In genomic region chr18:10406172-10406663, GRCh38 we compare ENCODE assay signal across 15 cellular contexts. TPM values are rescaled to one million over a fixed set of nuclear protein-coding genes. Genes with fewer than 3 reads are reported as not detected.
DNase-seq lines count a peak whose midpoint lies in the region; ATAC-seq and TF ChIP-seq lines count a peak whose summit lies in the region.
"Had no signal": no experiment of that assay in that cellular context is flagged by ENCODE, and none has a peak within 500 bp of the region (broad histone marks: within the 10 kb centered on the region; RNA-seq: fewer than 3 reads in every experiment).

No MANE protein-coding gene starts in this region.

- TF ChIP-seq EP300 in esophagus muscularis mucosa (IDR thresholded peaks at IDR 0.05) = no peak
- TF ChIP-seq EP300 in stomach (IDR thresholded peaks at IDR 0.05) = peak; percentile 13

- no peaks in the 10 kb centered on the region for H3K36me3 ChIP-seq in esophagus muscularis mucosa
- H3K36me3 ChIP-seq in stomach = no peaks in the 10 kb centered on the region
- H3K36me3 ChIP-seq in lower lobe of right lung = no peaks in the 10 kb centered on the region
- H3K36me3 ChIP-seq: spleen had no signal

- DNase-seq in Right ventricle myocardium inferior (ENCODE audit: missing footprints) = no peak
- DNase-seq in cardiac septum (ENCODE audit: low spot score) = no peak
- DNase-seq in NCI-H69 (lab: John Stamatoyannopoulos, UW) = peak; percentile 100
- DNase-seq in esophagus muscularis mucosa (ENCODE audit: extremely low spot score) = peak; percentile 83
- DNase-seq in stomach = peak; percentile 72
- DNase-seq in lower lobe of right lung = no peak
- DNase-seq: activated CD4-positive, alpha-beta memory T cell treated with anti-CD3 and anti-CD28 coated beads, Interleukin-2, amount 10 ng/mL, durations not matched to agents 7 days and 5 days; amygdala; NCI-H82; spleen had no signal

- no peak overlapping the region for H3K4me3 ChIP-seq in esophagus muscularis mucosa
- no peak overlapping the region for H3K4me3 ChIP-seq in stomach
- H3K4me3 ChIP-seq in lower lobe of right lung = no peak overlapping the region
- H3K4me3 ChIP-seq: spleen had no signal

- H3K9me3 ChIP-seq in esophagus muscularis mucosa (no peaks in the 10 kb centered on the region), stomach (no peaks in the 10 kb centered on the region), lower lobe of right lung (no peaks in the 10 kb centered on the region)
- H3K9me3 ChIP-seq: spleen had no signal

- peaks cover 0 to 26% (median 0%) of the 10 kb centered on the region in 4 donors for H3K27me3 ChIP-seq in esophagus muscularis mucosa
- H3K27me3 ChIP-seq in stomach = no peaks in the 10 kb centered on the region
- no peaks in the 10 kb centered on the region for H3K27me3 ChIP-seq in lower lobe of right lung (ENCODE audit: low read depth)

- 40% methylated on average over 12 of the region's 12 CpGs for WGBS in esophagus muscularis mucosa
- WGBS in stomach, 5 donors = 24 to 59% (median 50%) methylated on average over 12 of the region's 12 CpGs

- ATAC-seq in Right ventricle myocardium inferior (peak; percentile 9), HG03469 (IDR thresholded peaks at IDR 0.05; ENCODE audit: unreplicated experiment) (no peak), GM21737 (IDR thresholded peaks at IDR 0.05; ENCODE audit: unreplicated experiment) (no peak), lower lobe of right lung (no peak)
- ATAC-seq: activated T-helper 17 cell treated with anti-CD3 and anti-CD28 coated beads, Interleukin-2, amount 50 U/mL, for 72 hours had no signal

- TF ChIP-seq POLR2A in esophagus muscularis mucosa (IDR thresholded peaks at IDR 0.05; ENCODE audit: low read depth) (no peak), stomach (IDR thresholded peaks at IDR 0.05) (no peak)

- peaks cover 0 to 8% (median 3%) of the 10 kb centered on the region in 4 donors for H3K4me1 ChIP-seq in esophagus muscularis mucosa
- H3K4me1 ChIP-seq in stomach = peaks cover 5 to 52% (median 22%) of the 10 kb centered on the region in 4 donors
- H3K4me1 ChIP-seq in lower lobe of right lung = peaks cover 28% of the 10 kb centered on the region

- no peak overlapping the region for H3K27ac ChIP-seq in esophagus muscularis mucosa (replicated peaks in 1 of 4)
- no peak overlapping the region for H3K27ac ChIP-seq in stomach
- no peak overlapping the region for H3K27ac ChIP-seq in lower lobe of right lung
- H3K27ac ChIP-seq: HL-60, spleen had no signal

- intact Hi-C loops in Right ventricle myocardium inferior (cut with DNase I) = loop anchor here (10.0 kb wide), 1 partner anchor 161 kb away; no protein-coding TSS in a partner anchor
- intact Hi-C loops in cardiac septum (cut with DNase I) = no loop called here
- intact Hi-C loops in esophagus muscularis mucosa (cut with DNase I) = no loop called here
- intact Hi-C loops in stomach (cut with DNase I; ENCODE audit: low total_unique reads) = no loop called here
- intact Hi-C loops in lower lobe of right lung (cut with DNase I) = no loop called here

- TF ChIP-seq CTCF in esophagus muscularis mucosa (IDR thresholded peaks at IDR 0.05) = no peak
- TF ChIP-seq CTCF in stomach (IDR thresholded peaks at IDR 0.05) = no peak
- no peak for TF ChIP-seq CTCF in lower lobe of right lung (IDR thresholded peaks at IDR 0.05)

RNA-seq across cellular contexts. Expression of gene APCDD1, which starts 48.2 kb away (rescaled TPM):
- total RNA-seq in Right ventricle myocardium inferior (34.5 TPM), cardiac septum (9.9 TPM), esophagus muscularis mucosa (10 to 100 TPM; 30.7 to 51.8 (median 43.4) TPM), stomach (100 to 1,000 TPM in 1 of 5 donors, 10 to 100 TPM in 4; 11.0 to 142 (median 27.4) TPM), lower lobe of right lung (33.4 TPM)
- 10 to 100 TPM; 23.2 to 32.0 (median 24.3) TPM for polyA plus RNA-seq in stomach
- total RNA-seq: activated CD4-positive, alpha-beta memory T cell treated with anti-CD3 and anti-CD28 coated beads, Interleukin-2, amount 10 ng/mL, durations not matched to agents 7 days and 5 days; activated T-helper 17 cell treated with anti-CD3 and anti-CD28 coated beads, Interleukin-2, amount 50 U/mL, for 72 hours; dermis microvascular lymphatic vessel endothelial cell had no signal

Comparison
In these comparisons a context has a peak if more than half of its experiments do, and no peak if none do; other contexts are left out.
1. DNase-seq: peak in NCI-H69 (single experiment), esophagus muscularis mucosa (single experiment) and stomach (single experiment); none in Right ventricle myocardium inferior (single experiment), cardiac septum (single experiment) and lower lobe of right lung (single experiment).